Comparison of ENCODE assay signal across 13 cellular contexts in genomic region chr9:20728493-20729220, GRCh38. TPM values are rescaled to one million over a fixed set of nuclear protein-coding genes. Genes with fewer than 3 reads are reported as not detected.
DNase-seq lines count a peak whose midpoint lies in the region; TF ChIP-seq lines count a peak whose summit lies in the region.
"Had no signal": no experiment of that assay in that cellular context is flagged by ENCODE, and none has a peak within 500 bp of the region (broad histone marks: within the 10 kb centered on the region; RNA-seq: fewer than 3 reads in every experiment).

No MANE protein-coding gene starts in this region.

- H3K4me3 ChIP-seq in epithelial cell of esophagus (ENCODE audit: low read length), result no peak overlapping the region
- H3K4me3 ChIP-seq: lung had no signal

- in situ Hi-C loops in ACHN (cut with HindIII; ENCODE audit: low pct_ligation_motif_present, low pct_unique_long_range_greater_than_20kb, low sequenced_read_pairs), result no loop called here

- DNase-seq in DMS 273 (lab: John Stamatoyannopoulos, UW; ENCODE audit: unreplicated experiment) (peak; percentile 32), DMS 273 treated with DMSO at 0.1 percent for 48 hours (lab: John Stamatoyannopoulos, UW) (no peak), NCI-H446 treated with DMSO at 0.1 percent for 48 hours (lab: John Stamatoyannopoulos, UW) (peak; percentile 69), epithelial cell of esophagus (ENCODE audit: low read depth) (peak; percentile 15), pulmonary artery endothelial cell (ENCODE audit: low read depth, low spot score) (peak; percentile 87), ecto neural progenitor cell (ENCODE audit: low spot score) (no peak), ACHN (no peak), anterior cingulate cortex (lab: John Stamatoyannopoulos, UW) (no peak)
- DNase-seq: activated B cell treated with CpG ODN at 0.5 μM for 24 hours; activated naive CD8-positive, alpha-beta T cell treated with anti-CD3 and anti-CD28 coated beads, Interleukin-2, amount 10 ng/mL, durations not matched to agents 7 days and 5 days; NCI-H1436 treated with DMSO at 0.1 percent for 48 hours; stimulated activated CD8-positive, alpha-beta memory T cell treated with anti-CD3 and anti-CD28 coated beads, Interleukin-4, amount 100 ng/mL, for 48 hours had no signal

- no peak for TF ChIP-seq CTCF in epithelial cell of esophagus (IDR thresholded peaks at IDR 0.05; ENCODE audit: insufficient read depth, low read depth, low read length, missing control alignments)

RNA-seq across cellular contexts. Expression of gene FOCAD, which starts 44.6 kb away (rescaled TPM):
- 88.4 and 127 TPM in 2 replicates for total RNA-seq in pulmonary artery endothelial cell

Comparison
In these comparisons a context has a peak if more than half of its experiments do, and no peak if none do; other contexts are left out.
1. DNase-seq: peak in DMS 273 (single experiment), NCI-H446 treated with DMSO at 0.1 percent for 48 hours (single experiment), epithelial cell of esophagus (single experiment) and pulmonary artery endothelial cell (single experiment); none in DMS 273 treated with DMSO at 0.1 percent for 48 hours (single experiment), ecto neural progenitor cell (single experiment), ACHN (single experiment) and anterior cingulate cortex (0 of 58).